1 cellular context compared by ENCODE assay signal in genomic region chr21:41973861-41974751, GRCh38.
TF ChIP-seq lines count a peak whose summit lies in the region.

No MANE protein-coding gene starts in this region.

TF ChIP-seq in GM23338, 12 proteins besides CTCF, POLR2A, EP300 and RAD21 (continued from another document):
- no peak for TF ChIP-seq REST (IDR thresholded peaks at IDR 0.05; ENCODE audit: unreplicated experiment)
- no peak for TF ChIP-seq ZNF114 (CRISPR knock-in tag; IDR thresholded peaks at IDR 0.05)
- TF ChIP-seq ETS1 (IDR thresholded peaks at IDR 0.05), result no peak
- no peak for TF ChIP-seq JUNB (IDR thresholded peaks at IDR 0.05; ENCODE audit: unreplicated experiment)
- TF ChIP-seq STAT1 (IDR thresholded peaks at IDR 0.05; ENCODE audit: unreplicated experiment), result no peak
- TF ChIP-seq POLR2AphosphoS5 (IDR thresholded peaks at IDR 0.05; ENCODE audit: low read depth), result no peak
- no peak for TF ChIP-seq EZH2phosphoT487 (IDR thresholded peaks at IDR 0.05; ENCODE audit: unreplicated experiment)
- no peak for TF ChIP-seq NANOG (IDR thresholded peaks at IDR 0.05; ENCODE audit: borderline replicate concordance)
- TF ChIP-seq ZNF331 (CRISPR knock-in tag; IDR thresholded peaks at IDR 0.05; ENCODE audit: low read depth), result no peak
- TF ChIP-seq EZH2 (IDR thresholded peaks at IDR 0.05; ENCODE audit: low read depth, unreplicated experiment), result no peak
- no peak for TF ChIP-seq CREB1 (CRISPR knock-in tag; IDR thresholded peaks at IDR 0.05; ENCODE audit: low read depth)
